7 cellular contexts compared by ENCODE assay signal in genomic region chr18:7789853-7790552, GRCh38.
DNase-seq lines count a peak whose midpoint lies in the region; ATAC-seq and TF ChIP-seq lines count a peak whose summit lies in the region.

No MANE protein-coding gene starts in this region.

- H3K27me3 ChIP-seq in H7 (ENCODE audit: control insufficient read depth, insufficient read depth, low read length) (no peaks in the 10 kb centered on the region), osteoblast (ENCODE audit: insufficient read depth, low read length) (no peaks in the 10 kb centered on the region)

- H3K4me2 ChIP-seq in osteoblast (ENCODE audit: insufficient read depth, low read length), result no peak overlapping the region

- no peaks in the 10 kb centered on the region for H3K9me3 ChIP-seq in osteoblast (ENCODE audit: low read depth, low read length)

- H3K4me3 ChIP-seq in H7 (ENCODE audit: insufficient read depth, low read depth, low read length) (no peak overlapping the region), epithelial cell of esophagus (ENCODE audit: low read length) (no peak overlapping the region), osteoblast (ENCODE audit: insufficient read depth, low read length) (no peak overlapping the region)

- H2AFZ ChIP-seq in osteoblast (ENCODE audit: low read length), result no peak overlapping the region

- H3K79me2 ChIP-seq in osteoblast (ENCODE audit: insufficient read depth, low read length), result peaks cover 6% of the 10 kb centered on the region

- TF ChIP-seq CTCF in epithelial cell of esophagus (IDR thresholded peaks at IDR 0.05; ENCODE audit: insufficient read depth, low read depth, low read length, missing control alignments) (peak; percentile 74), osteoblast (IDR thresholded peaks at IDR 0.05; ENCODE audit: extremely low read depth, low read depth, low read length) (peak; percentile 73)

- no peaks in the 10 kb centered on the region for H3K36me3 ChIP-seq in H7 (replicated peaks; ENCODE audit: control insufficient read depth, insufficient read depth, low read length)
- H3K36me3 ChIP-seq in osteoblast (ENCODE audit: insufficient read depth, low read length), result no peaks in the 10 kb centered on the region

- peaks cover 17% of the 10 kb centered on the region for H4K20me1 ChIP-seq in osteoblast (ENCODE audit: insufficient read depth, low read length)

- ATAC-seq in GM19452 (IDR thresholded peaks at IDR 0.05; ENCODE audit: unreplicated experiment), result no peak

- no peaks in the 10 kb centered on the region for H3K4me1 ChIP-seq in osteoblast (ENCODE audit: insufficient read depth, low read length)

- DNase-seq in H7 (peak; percentile 60), NCI-H774 (lab: John Stamatoyannopoulos, UW) (peak; percentile 12), epithelial cell of esophagus (ENCODE audit: low read depth) (peak; percentile 71), osteoblast (ENCODE audit: insufficient read length, low spot score, missing footprints) (peak; percentile 3)
- no peak for DNase-seq in activated T-cell treated with anti-CD3 and anti-CD28 coated beads, Interleukin-2, amount 50 U/mL, for 1 hour
- DNase-seq in activated CD4-positive, alpha-beta T cell treated with anti-CD3 and anti-CD28 coated beads, Interleukin-2, amount 50 U/mL, for 48 hours, result no peak

- no peak overlapping the region for H3K27ac ChIP-seq in osteoblast (ENCODE audit: low read depth, low read length)

Comparison
In these comparisons a context has a peak if more than half of its experiments do, and no peak if none do; other contexts are left out.
1. DNase-seq: peak in H7 (single experiment), NCI-H774 (single experiment), epithelial cell of esophagus (single experiment) and osteoblast (single experiment); none in activated T-cell treated with anti-CD3 and anti-CD28 coated beads, Interleukin-2, amount 50 U/mL, for 1 hour (single experiment) and activated CD4-positive, alpha-beta T cell treated with anti-CD3 and anti-CD28 coated beads, Interleukin-2, amount 50 U/mL, for 48 hours (0 of 2).